8 cellular contexts compared by ENCODE assay signal in the genomic region with DNA sequence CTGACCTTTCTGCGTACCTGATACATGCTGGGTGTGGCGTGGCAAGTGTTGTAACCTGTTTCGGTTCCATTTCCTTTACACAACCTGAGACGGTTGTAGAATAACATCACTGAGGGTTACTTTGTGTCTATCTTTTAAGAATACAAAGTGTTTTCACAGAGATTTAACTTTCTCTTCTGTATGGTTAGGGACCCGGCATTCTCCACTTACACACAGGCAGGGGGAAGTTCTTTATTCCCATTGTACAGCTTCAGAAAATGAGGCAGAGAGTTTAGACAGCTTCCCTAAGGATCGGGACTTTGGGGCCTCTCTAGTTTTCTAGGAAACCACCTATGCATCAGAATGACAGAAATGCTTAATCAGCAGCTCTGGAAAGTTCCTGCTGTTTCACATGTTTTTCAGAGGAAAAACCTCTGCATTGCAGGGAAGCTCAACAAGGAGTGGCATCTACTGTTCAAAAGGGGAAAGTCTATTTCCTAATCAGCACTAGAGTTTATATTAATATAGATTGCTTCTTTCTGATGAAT.
DNase-seq lines count a peak whose midpoint lies in the region; ATAC-seq and TF ChIP-seq lines count a peak whose summit lies in the region.

No MANE protein-coding gene starts in this region.

- peaks cover 10% of the 10 kb centered on the region for H3K4me1 ChIP-seq in muscle layer of colon (ENCODE audit: insufficient read depth, low read length)

- in situ Hi-C loops in KBM-7 (cut with MboI; ENCODE audit: low pct_unique_long_range_greater_than_20kb, low sequenced_read_pairs): no loop called here

- ATAC-seq in GM18505 (IDR thresholded peaks at IDR 0.05; ENCODE audit: unreplicated experiment) (peak; percentile 72), GM21723 (IDR thresholded peaks at IDR 0.05; ENCODE audit: unreplicated experiment) (peak; percentile 86)

- H3K9me3 ChIP-seq in muscle layer of colon (ENCODE audit: low read length): no peaks in the 10 kb centered on the region

- peak overlapping the region; percentile 80 for H3K4me3 ChIP-seq in choroid plexus epithelial cell (ENCODE audit: low read depth, low read length)
- peak overlapping the region; percentile 59 to 65 for H3K4me3 ChIP-seq in muscle layer of colon (ENCODE audit: low read depth in 1 of 2, low read length in 2 of 2)

- H3K27ac ChIP-seq in muscle layer of colon (ENCODE audit: low read depth, low read length): peak overlapping the region; percentile 83

- H3K36me3 ChIP-seq in muscle layer of colon (ENCODE audit: insufficient read depth, low read length): peaks cover 9% of the 10 kb centered on the region

- H3K27me3 ChIP-seq in muscle layer of colon (ENCODE audit: control insufficient read depth in 1 of 2, insufficient read depth in 2 of 2, low read length in 2 of 2): no peaks in the 10 kb centered on the region

- no peak for TF ChIP-seq CTCF in choroid plexus epithelial cell (conservative IDR thresholded peaks at IDR 0.05; ENCODE audit: low read depth, low read length)

- DNase-seq in KBM-7 (peak; percentile 32), choroid plexus epithelial cell (ENCODE audit: low read depth) (peak; percentile 51), germinal center (ENCODE audit: low spot score) (no peak), NCI-H146 treated with DMSO at 0.1 percent for 48 hours (lab: John Stamatoyannopoulos, UW; ENCODE audit: unreplicated experiment) (no peak), NAMALWA (ENCODE audit: low spot score) (no peak)

- TF ChIP-seq POLR2A in GM18505 (IDR thresholded peaks at IDR 0.05; ENCODE audit: borderline replicate concordance, extremely low read depth, insufficient read depth, insufficient read length): no peak

- peak overlapping the region; percentile 55 for H3K9ac ChIP-seq in muscle layer of colon (ENCODE audit: low read length)

Comparison
In these comparisons a context has a peak if more than half of its experiments do, and no peak if none do; other contexts are left out.
1. DNase-seq: peak in KBM-7 (single experiment) and choroid plexus epithelial cell (single experiment); none in germinal center (single experiment), NCI-H146 treated with DMSO at 0.1 percent for 48 hours (single experiment) and NAMALWA (single experiment).